ENCODE assay signal across 9 cellular contexts in genomic region chr14:35342160-35343010, GRCh38. TPM values are rescaled to one million over a fixed set of nuclear protein-coding genes. Genes with fewer than 3 reads are reported as not detected.
DNase-seq lines count a peak whose midpoint lies in the region; ATAC-seq, FAIRE-seq and TF ChIP-seq lines count a peak whose summit lies in the region.
"Had no signal": no experiment of that assay in that cellular context is flagged by ENCODE, and none has a peak within 500 bp of the region (broad histone marks: within the 10 kb centered on the region; RNA-seq: fewer than 3 reads in every experiment).

No MANE protein-coding gene starts in this region.

- H3K9me3 ChIP-seq in A549: no peaks in the 10 kb centered on the region

- H3K27ac ChIP-seq in A549: peak overlapping the region; percentile 91 to 95

- TF ChIP-seq EP300 in A549 (IDR thresholded peaks at IDR 0.05): no peak

- peak overlapping the region; percentile 87 for H3K4me2 ChIP-seq in A549

- H3K4me3 Mint-ChIP-seq in naive B cell: peak overlapping the region in 2 of 8 donors; percentile 21 to 47
- H3K4me3 Mint-ChIP-seq in effector memory CD8-positive, alpha-beta T cell: no peak overlapping the region
- H3K4me3 Mint-ChIP-seq in activated T-helper 2 cell treated with anti-CD3 and anti-CD28 coated beads, Interferon-gamma antibody, Interleukin-2, Interleukin-4, amounts not matched to agents 10 μg/mL and 5 μg/mL and 100 μg/mL, durations not matched to agents 14 hours and 24 hours and 36 hours (ENCODE audit: low read depth): no peak overlapping the region

- H3K27ac Mint-ChIP-seq in naive B cell: peak overlapping the region in 4 of 6 donors; percentile 15 to 72 (median 58)
- H3K27ac Mint-ChIP-seq in effector memory CD8-positive, alpha-beta T cell: no peak overlapping the region
- H3K27ac Mint-ChIP-seq in activated T-helper 2 cell treated with anti-CD3 and anti-CD28 coated beads, Interferon-gamma antibody, Interleukin-2, Interleukin-4, amounts not matched to agents 10 μg/mL and 5 μg/mL and 100 μg/mL, durations not matched to agents 14 hours and 24 hours and 36 hours: no peak overlapping the region

- TF ChIP-seq RAD21 in A549 (conservative IDR thresholded peaks at IDR 0.05 in 1 of 2, IDR thresholded peaks at IDR 0.05 in 1 of 2): no peak

- no peaks in the 10 kb centered on the region for H3K9me3 Mint-ChIP-seq in naive B cell
- no peaks in the 10 kb centered on the region for H3K9me3 Mint-ChIP-seq in effector memory CD8-positive, alpha-beta T cell
- H3K9me3 Mint-ChIP-seq in activated T-helper 2 cell treated with anti-CD3 and anti-CD28 coated beads, Interferon-gamma antibody, Interleukin-2, Interleukin-4, amounts not matched to agents 10 μg/mL and 5 μg/mL and 100 μg/mL, durations not matched to agents 14 hours and 24 hours and 36 hours: no peaks in the 10 kb centered on the region

- TF ChIP-seq POLR2A in A549 (IDR thresholded peaks at IDR 0.05; ENCODE audit: low read length): no peak

- no peaks in the 10 kb centered on the region for H3K36me3 Mint-ChIP-seq in naive B cell
- no peaks in the 10 kb centered on the region for H3K36me3 Mint-ChIP-seq in effector memory CD8-positive, alpha-beta T cell (ENCODE audit: insufficient read depth)
- H3K36me3 Mint-ChIP-seq in activated T-helper 2 cell treated with anti-CD3 and anti-CD28 coated beads, Interferon-gamma antibody, Interleukin-2, Interleukin-4, amounts not matched to agents 10 μg/mL and 5 μg/mL and 100 μg/mL, durations not matched to agents 14 hours and 24 hours and 36 hours (ENCODE audit: low read depth): no peaks in the 10 kb centered on the region

- in situ Hi-C loops in KBM-7 (cut with MboI; ENCODE audit: low pct_unique_long_range_greater_than_20kb, low sequenced_read_pairs): no loop called here

- peak; percentile 11 to 40; a peak in 4 of 6 replicates for ATAC-seq in A549
- peak; percentile 19 for ATAC-seq in esophagus mucosa
- ATAC-seq in naive B cell (ENCODE audit: low read depth in 2 of 2): no peak
- ATAC-seq in effector memory CD8-positive, alpha-beta T cell (replicated peaks): no peak

- H3K4me1 ChIP-seq in A549: peaks cover 49% of the 10 kb centered on the region

- H3K27me3 Mint-ChIP-seq in naive B cell: peaks cover 0 to 8% (median 0%) of the 10 kb centered on the region in 3 donors
- H3K27me3 Mint-ChIP-seq in effector memory CD8-positive, alpha-beta T cell: no peaks in the 10 kb centered on the region
- H3K27me3 Mint-ChIP-seq in activated T-helper 2 cell treated with anti-CD3 and anti-CD28 coated beads, Interferon-gamma antibody, Interleukin-2, Interleukin-4, amounts not matched to agents 10 μg/mL and 5 μg/mL and 100 μg/mL, durations not matched to agents 14 hours and 24 hours and 36 hours (ENCODE audit: low read depth): no peaks in the 10 kb centered on the region

- POLR2A ChIA-PET in A549 (lab: Yijun Ruan, JAX): interaction anchor here (0.5 to 2.3 kb wide), 7 partner anchors 9 to 62 kb away, joined by 3 to 36 read pairs (median 6); partner anchors contain the start of genes NFKBIA and PSMA6

- intact Hi-C loops in activated T-helper 2 cell treated with anti-CD3 and anti-CD28 coated beads, Interferon-gamma antibody, Interleukin-2, Interleukin-4, amounts not matched to agents 10 μg/mL and 5 μg/mL and 100 μg/mL, durations not matched to agents 14 hours and 24 hours and 36 hours (cut with micrococcal nuclease): no loop called here

- no peak for DNase-seq in A549 (ENCODE audit: low read depth in 1 of 2, low spot score in 1 of 2)
- DNase-seq in NCI-H2171 (lab: John Stamatoyannopoulos, UW): peak; percentile 28
- no peak for DNase-seq in naive B cell
- DNase-seq in KBM-7: no peak
- DNase-seq in dedifferentiated amniotic fluid mesenchymal stem cell (ENCODE audit: extremely low spot score): no peak
- no peak for DNase-seq in effector memory CD8-positive, alpha-beta T cell
- DNase-seq in activated T-helper 2 cell treated with anti-CD3 and anti-CD28 coated beads, Interferon-gamma antibody, Interleukin-2, Interleukin-4, amounts not matched to agents 10 μg/mL and 5 μg/mL and 100 μg/mL, durations not matched to agents 14 hours and 24 hours and 36 hours (ENCODE audit: low spot score): no peak
- DNase-seq: SIG-M5 had no signal

- H3K4me1 Mint-ChIP-seq in naive B cell: peaks cover 19 to 47% (median 41%) of the 10 kb centered on the region in 3 donors
- H3K4me1 Mint-ChIP-seq in effector memory CD8-positive, alpha-beta T cell (ENCODE audit: low read depth in 2 of 2): peaks cover 0 to 17% of the 10 kb centered on the region in 2 donors
- H3K4me1 Mint-ChIP-seq in activated T-helper 2 cell treated with anti-CD3 and anti-CD28 coated beads, Interferon-gamma antibody, Interleukin-2, Interleukin-4, amounts not matched to agents 10 μg/mL and 5 μg/mL and 100 μg/mL, durations not matched to agents 14 hours and 24 hours and 36 hours (ENCODE audit: low read depth): peaks cover 13% of the 10 kb centered on the region

- no peak for TF ChIP-seq CTCF in A549 (IDR thresholded peaks at IDR 0.05)

- no peak for FAIRE-seq in A549 (lab: Jason Lieb, UNC)

- CTCF ChIA-PET in A549 (lab: Yijun Ruan, JAX): interaction anchor here (1.4 to 1.7 kb wide), 3 partner anchors 28 to 63 kb away, joined by 3 to 5 read pairs (median 3); no protein-coding TSS in a partner anchor

- 74% methylated on average over 17 of the region's 20 CpGs for WGBS in A549 (ENCODE audit: missing lambda C conversion rate)

- H3K4me3 ChIP-seq in A549: no peak overlapping the region

TF ChIP-seq in A549, 52 proteins besides CTCF, POLR2A, EP300 and RAD21:
- TF ChIP-seq JUN (IDR thresholded peaks at IDR 0.05) (no peak), CHD4 (IDR thresholded peaks at IDR 0.05; ENCODE audit: borderline replicate concordance) (no peak), KDM1A (IDR thresholded peaks at IDR 0.05; ENCODE audit: low read depth) (no peak), PHF8 (IDR thresholded peaks at IDR 0.05; ENCODE audit: borderline replicate concordance, low read depth) (no peak), HEYL (CRISPR knock-in tag; IDR thresholded peaks at IDR 0.05) (no peak), CEBPB (IDR thresholded peaks at IDR 0.05) (no peak), ZNF302 (CRISPR knock-in tag; IDR thresholded peaks at IDR 0.05) (no peak), HMGXB4 (CRISPR knock-in tag; IDR thresholded peaks at IDR 0.05; ENCODE audit: borderline replicate concordance) (no peak), ELK1 (IDR thresholded peaks at IDR 0.05; ENCODE audit: low read depth, low read length) (no peak), CBX8 (IDR thresholded peaks at IDR 0.05) (no peak), NR3C1 (IDR thresholded peaks at IDR 0.05) (no peak)
- TF ChIP-seq, protein P1, sequence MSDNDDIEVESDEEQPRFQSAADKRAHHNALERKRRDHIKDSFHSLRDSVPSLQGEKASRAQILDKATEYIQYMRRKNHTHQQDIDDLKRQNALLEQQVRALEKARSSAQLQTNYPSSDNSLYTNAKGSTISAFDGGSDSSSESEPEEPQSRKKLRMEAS (IDR thresholded peaks at IDR 0.05): no peak
TF ChIP-seq in A549: peak in this region for 0.

RNA-seq across cellular contexts. Expression of gene PSMA6, which starts 50.2 kb away (rescaled TPM):
- polyA plus RNA-seq in A549 (2011; rRNA removed) (321 and 369 TPM in 2 replicates), A549 (2017; fragmentation: RNase III; extraction: RNeasy Plus Mini Kit Qiagen cat#74134 plus additional on column Dnase treatment) (395 to 409 TPM (median 406 TPM) in 3 replicates), naive B cell (ENCODE audit: low read depth in 6 of 6) (100 to 1,000 TPM; 216 to 373 (median 267) TPM)
- 195 and 206 TPM in 2 replicates for polyA plus RNA-seq in A549 (2012; cell fraction: cytosol; rRNA removed)
- polyA plus RNA-seq in A549 (2012; cell fraction: nucleus; rRNA removed): 92.2 and 156 TPM in 2 replicates
- polyA minus RNA-seq in A549 (2011; rRNA and poly(A)+ RNA removed): 86.4 and 111 TPM in 2 replicates
- total RNA-seq in esophagus mucosa: 188 TPM
- 396 and 397 TPM in 2 replicates for total RNA-seq in activated T-helper 2 cell treated with anti-CD3 and anti-CD28 coated beads, Interferon-gamma antibody, Interleukin-2, Interleukin-4, amounts not matched to agents 10 μg/mL and 5 μg/mL and 100 μg/mL, durations not matched to agents 14 hours and 24 hours and 36 hours

Comparison
In these comparisons a context has a peak if more than half of its experiments do, and no peak if none do; other contexts are left out.
1. ATAC-seq: peak in A549 (2 of 2) and esophagus mucosa (single experiment); none in naive B cell (0 of 2) and effector memory CD8-positive, alpha-beta T cell (single experiment).
2. H3K27ac Mint-ChIP-seq: peak in naive B cell (4 of 6); none in effector memory CD8-positive, alpha-beta T cell (0 of 2) and activated T-helper 2 cell treated with anti-CD3 and anti-CD28 coated beads, Interferon-gamma antibody, Interleukin-2, Interleukin-4, amounts not matched to agents 10 μg/mL and 5 μg/mL and 100 μg/mL, durations not matched to agents 14 hours and 24 hours and 36 hours (single experiment).